12 cellular contexts compared by ENCODE assay signal in genomic region chr16:12436201-12436657, GRCh38.
DNase-seq lines count a peak whose midpoint lies in the region; ATAC-seq and TF ChIP-seq lines count a peak whose summit lies in the region.
"Had no signal": no experiment of that assay in that cellular context is flagged by ENCODE, and none has a peak within 500 bp of the region (broad histone marks: within the 10 kb centered on the region; RNA-seq: fewer than 3 reads in every experiment).

No MANE protein-coding gene starts in this region.

- peaks cover 41% of the 10 kb centered on the region for H3K4me1 Mint-ChIP-seq in nephron
- H3K4me1 Mint-ChIP-seq in activated T-helper 17 cell treated with anti-CD3 and anti-CD28 coated beads, Interleukin-2, amount 50 U/mL, for 72 hours = peaks cover 17% of the 10 kb centered on the region
- H3K4me1 Mint-ChIP-seq in activated CD8-positive, alpha-beta T cell treated with anti-CD3 and anti-CD28 coated beads for 36 hours (ENCODE audit: low read depth) = peaks cover 13% of the 10 kb centered on the region

- peaks cover under 1% of the 10 kb centered on the region for H3K9me3 Mint-ChIP-seq in nephron
- peaks cover 3% of the 10 kb centered on the region for H3K9me3 Mint-ChIP-seq in activated T-helper 17 cell treated with anti-CD3 and anti-CD28 coated beads, Interleukin-2, amount 50 U/mL, for 72 hours
- H3K9me3 Mint-ChIP-seq in activated CD8-positive, alpha-beta T cell treated with anti-CD3 and anti-CD28 coated beads for 36 hours = peaks cover 2% of the 10 kb centered on the region

- H3K4me1 ChIP-seq in gastrocnemius medialis = peaks cover 0 to 5% of the 10 kb centered on the region in 2 donors

- POLR2A ChIA-PET in activated CD8-positive, alpha-beta T cell treated with anti-CD3 and anti-CD28 coated beads for 36 hours (lab: Charles Lee) = no interaction called here

- peaks cover 6% of the 10 kb centered on the region for H3K27me3 Mint-ChIP-seq in nephron (ENCODE audit: low read depth)
- no peaks in the 10 kb centered on the region for H3K27me3 Mint-ChIP-seq in activated T-helper 17 cell treated with anti-CD3 and anti-CD28 coated beads, Interleukin-2, amount 50 U/mL, for 72 hours
- H3K27me3 Mint-ChIP-seq in activated CD8-positive, alpha-beta T cell treated with anti-CD3 and anti-CD28 coated beads for 36 hours = no peaks in the 10 kb centered on the region
- H3K27me3 Mint-ChIP-seq: stimulated activated naive CD8-positive, alpha-beta T cell treated with anti-CD3 and anti-CD28 coated beads, Interleukin-15, Interleukin-2, amounts not matched to agents 100 ng/mL and 50 ng/mL, for 24 hours had no signal

- H3K27ac Mint-ChIP-seq in nephron = peak overlapping the region; percentile 4 to 74 (median 60)
- H3K27ac Mint-ChIP-seq in activated T-helper 17 cell treated with anti-CD3 and anti-CD28 coated beads, Interleukin-2, amount 50 U/mL, for 72 hours = no peak overlapping the region
- no peak overlapping the region for H3K27ac Mint-ChIP-seq in activated CD8-positive, alpha-beta T cell treated with anti-CD3 and anti-CD28 coated beads for 36 hours
- H3K27ac Mint-ChIP-seq: activated T-cell treated with anti-CD3 and anti-CD28 coated beads, Interleukin-2, amount 50 U/mL, for 72 hours; stimulated activated naive CD8-positive, alpha-beta T cell treated with anti-CD3 and anti-CD28 coated beads, Interleukin-15, Interleukin-2, amounts not matched to agents 100 ng/mL and 50 ng/mL, for 24 hours had no signal

- no peak overlapping the region for H3K4me3 Mint-ChIP-seq in nephron
- no peak overlapping the region for H3K4me3 Mint-ChIP-seq in activated T-helper 17 cell treated with anti-CD3 and anti-CD28 coated beads, Interleukin-2, amount 50 U/mL, for 72 hours
- H3K4me3 Mint-ChIP-seq in activated CD8-positive, alpha-beta T cell treated with anti-CD3 and anti-CD28 coated beads for 36 hours = no peak overlapping the region
- H3K4me3 Mint-ChIP-seq: activated T-cell treated with anti-CD3 and anti-CD28 coated beads, Interleukin-2, amount 50 U/mL, for 72 hours; stimulated activated naive CD8-positive, alpha-beta T cell treated with anti-CD3 and anti-CD28 coated beads, Interleukin-15, Interleukin-2, amounts not matched to agents 100 ng/mL and 50 ng/mL, for 24 hours had no signal

- H3K27me3 ChIP-seq in gastrocnemius medialis = no peaks in the 10 kb centered on the region
- H3K27me3 ChIP-seq: sigmoid colon had no signal

- H3K4me3 ChIP-seq in gastrocnemius medialis = no peak overlapping the region
- H3K4me3 ChIP-seq: sigmoid colon had no signal

- no peaks in the 10 kb centered on the region for H3K36me3 ChIP-seq in gastrocnemius medialis
- H3K36me3 ChIP-seq: sigmoid colon had no signal

- DNase-seq in ELF-1 (ENCODE audit: low read depth, low spot score) (peak; percentile 32), NCI-H2029 (lab: John Stamatoyannopoulos, UW) (peak; percentile 90), astrocyte of the hippocampus (ENCODE audit: low read depth, low spot score) (peak; percentile 3), gastrocnemius medialis (no peak)
- no peak for DNase-seq in activated CD8-positive, alpha-beta T cell treated with anti-CD3 and anti-CD28 coated beads for 36 hours
- DNase-seq: activated T-cell treated with anti-CD3 and anti-CD28 coated beads, Interleukin-2, amount 50 U/mL, for 72 hours; AML-193; sigmoid colon had no signal

- intact Hi-C loops in gastrocnemius medialis (cut with DNase I; ENCODE audit: low total_unique reads) = no loop called here
- intact Hi-C loops in activated CD8-positive, alpha-beta T cell treated with anti-CD3 and anti-CD28 coated beads for 36 hours (cut with micrococcal nuclease) = no loop called here

- no peak overlapping the region for H3K27ac ChIP-seq in gastrocnemius medialis
- H3K27ac ChIP-seq: sigmoid colon had no signal

- TF ChIP-seq POLR2A in gastrocnemius medialis (IDR thresholded peaks at IDR 0.05) = no peak

- no peaks in the 10 kb centered on the region for H3K36me3 Mint-ChIP-seq in nephron (ENCODE audit: low read depth)
- no peaks in the 10 kb centered on the region for H3K36me3 Mint-ChIP-seq in activated T-helper 17 cell treated with anti-CD3 and anti-CD28 coated beads, Interleukin-2, amount 50 U/mL, for 72 hours (ENCODE audit: low read depth)
- H3K36me3 Mint-ChIP-seq in activated CD8-positive, alpha-beta T cell treated with anti-CD3 and anti-CD28 coated beads for 36 hours (ENCODE audit: low read depth) = peaks cover 3% of the 10 kb centered on the region

- in situ Hi-C loops in gastrocnemius medialis (cut with MboI; ENCODE audit: low sequenced_read_pairs in 4 of 4) = loop anchor here in 1 of 4 donors (25.0 kb wide), 1 partner anchor 324 kb away; no protein-coding TSS in a partner anchor

- no peak for ATAC-seq in activated T-helper 17 cell treated with anti-CD3 and anti-CD28 coated beads, Interleukin-2, amount 50 U/mL, for 72 hours (replicated peaks)
- no peak for ATAC-seq in gastrocnemius medialis
- no peak for ATAC-seq in activated CD8-positive, alpha-beta T cell treated with anti-CD3 and anti-CD28 coated beads for 36 hours
- no peak for ATAC-seq in HG02840 (IDR thresholded peaks at IDR 0.05; ENCODE audit: low FRiP score, unreplicated experiment)
- ATAC-seq: activated T-cell treated with anti-CD3 and anti-CD28 coated beads, Interleukin-2, amount 50 U/mL, for 72 hours had no signal

- H3K9me3 ChIP-seq in gastrocnemius medialis = no peaks in the 10 kb centered on the region
- H3K9me3 ChIP-seq: sigmoid colon had no signal

- CTCF ChIA-PET in activated CD8-positive, alpha-beta T cell treated with anti-CD3 and anti-CD28 coated beads for 36 hours (lab: Charles Lee) = interaction anchor here (1.2 kb wide), 1 partner anchor 341 kb away, joined by 3 read pairs; no protein-coding TSS in a partner anchor

- TF ChIP-seq CTCF in nephron (IDR thresholded peaks at IDR 0.05; ENCODE audit: unreplicated experiment in 3 of 3) = no peak
- no peak for TF ChIP-seq CTCF in gastrocnemius medialis (IDR thresholded peaks at IDR 0.05 in 4 of 5, conservative IDR thresholded peaks at IDR 0.05 in 1 of 5)
- TF ChIP-seq CTCF in activated CD8-positive, alpha-beta T cell treated with anti-CD3 and anti-CD28 coated beads for 36 hours (IDR thresholded peaks at IDR 0.05) = no peak

Comparison
In these comparisons a context has a peak if more than half of its experiments do, and no peak if none do; other contexts are left out.
1. DNase-seq: peak in ELF-1 (single experiment), NCI-H2029 (single experiment) and astrocyte of the hippocampus (single experiment); none in gastrocnemius medialis (0 of 2) and activated CD8-positive, alpha-beta T cell treated with anti-CD3 and anti-CD28 coated beads for 36 hours (single experiment).
2. H3K27ac Mint-ChIP-seq: peak in nephron (3 of 3); none in activated T-helper 17 cell treated with anti-CD3 and anti-CD28 coated beads, Interleukin-2, amount 50 U/mL, for 72 hours (single experiment) and activated CD8-positive, alpha-beta T cell treated with anti-CD3 and anti-CD28 coated beads for 36 hours (single experiment).